ENCODE assay signal across 23 cellular contexts in the genomic region with DNA sequence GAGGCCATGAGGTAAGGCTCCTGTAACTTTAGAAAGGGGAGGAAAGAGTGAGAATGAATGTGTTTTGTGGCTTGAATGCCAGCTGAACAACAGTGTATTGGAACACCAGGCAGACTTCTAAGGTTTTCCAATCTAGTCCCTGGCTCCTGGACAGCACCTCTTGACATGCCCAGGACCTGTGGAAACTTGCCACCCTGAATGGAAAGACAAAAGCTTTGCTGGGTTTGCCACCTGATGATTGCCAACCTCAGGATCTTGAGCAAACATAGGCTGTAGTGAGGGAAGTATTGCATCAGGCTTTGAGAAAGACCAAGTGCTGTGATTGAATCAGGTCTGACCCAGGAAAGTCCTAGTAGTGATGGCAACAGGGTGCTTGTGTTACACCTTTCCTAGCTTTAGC.
DNase-seq lines count a peak whose midpoint lies in the region; ATAC-seq, FAIRE-seq and TF ChIP-seq lines count a peak whose summit lies in the region.
"Had no signal": no experiment of that assay in that cellular context is flagged by ENCODE, and none has a peak within 500 bp of the region (broad histone marks: within the 10 kb centered on the region; RNA-seq: fewer than 3 reads in every experiment).

No MANE protein-coding gene starts in this region.

- ATAC-seq in foreskin keratinocyte (no peak), HG02623 (IDR thresholded peaks at IDR 0.05; ENCODE audit: unreplicated experiment) (no peak)
- ATAC-seq: GM23338, HCT116 had no signal

- no peaks in the 10 kb centered on the region for H3K27me3 ChIP-seq in bronchial epithelial cell (ENCODE audit: control insufficient read depth, insufficient read depth, low read length)
- H3K27me3 ChIP-seq in foreskin keratinocyte: no peaks in the 10 kb centered on the region
- H3K27me3 ChIP-seq: BE2C had no signal

- DNase-seq in DMS53 (lab: John Stamatoyannopoulos, UW) (peak; percentile 23), DMS53 treated with DMSO at 0.1 percent for 48 hours (lab: John Stamatoyannopoulos, UW; ENCODE audit: unreplicated experiment) (peak; percentile 8), bronchial epithelial cell (ENCODE audit: low read depth) (peak; percentile 91), foreskin keratinocyte (peak; percentile 42 to 56), NCI-H446 (lab: John Stamatoyannopoulos, UW) (no peak), OCI-M1 (lab: John Stamatoyannopoulos, UW) (no peak)
- no peak for DNase-seq in stimulated activated CD4-positive, alpha-beta T cell treated with anti-CD3 and anti-CD28 coated beads, Interleukin-4, amount 100 ng/mL, for 24 hours
- DNase-seq: ACHN; BE2C; C1 segment of cervical spinal cord; Caco-2; CD4-positive, alpha-beta T cell; HFFc6; KBM-7 had no signal

- no peak for TF ChIP-seq CTCF in bronchial epithelial cell (IDR thresholded peaks at IDR 0.05; ENCODE audit: insufficient read depth, low read length, severe bottlenecking)
- TF ChIP-seq CTCF in foreskin keratinocyte (conservative IDR thresholded peaks at IDR 0.05): no peak

- no peaks in the 10 kb centered on the region for H3K36me3 ChIP-seq in bronchial epithelial cell (ENCODE audit: control insufficient read depth, insufficient read depth, low read length)
- H3K36me3 ChIP-seq: BE2C had no signal

- no peak overlapping the region for H3K4me3 ChIP-seq in bronchial epithelial cell (ENCODE audit: low read depth, low read length)
- H3K4me3 ChIP-seq: GM23338 had no signal

- H3K4me1 ChIP-seq in foreskin keratinocyte: no peaks in the 10 kb centered on the region
- H3K4me1 ChIP-seq: BE2C, Caco-2 had no signal

- peak; percentile 97 for FAIRE-seq in bronchial epithelial cell (lab: Jason Lieb, UNC)
- FAIRE-seq: A204.1, D721Med, G401.6, GM12891, H54, HTR-8/SVneo had no signal

- H3K27ac ChIP-seq in foreskin keratinocyte: no peak overlapping the region

Comparison
In these comparisons a context has a peak if more than half of its experiments do, and no peak if none do; other contexts are left out.
1. DNase-seq: peak in DMS53 (single experiment), DMS53 treated with DMSO at 0.1 percent for 48 hours (single experiment), bronchial epithelial cell (single experiment) and foreskin keratinocyte (2 of 2); none in stimulated activated CD4-positive, alpha-beta T cell treated with anti-CD3 and anti-CD28 coated beads, Interleukin-4, amount 100 ng/mL, for 24 hours (single experiment), NCI-H446 (0 of 2) and OCI-M1 (single experiment).